26 cellular contexts compared by ENCODE assay signal in genomic region chr15:63453181-63453905, GRCh38.
"Had no signal": no experiment of that assay in that cellular context is flagged by ENCODE, and none has a peak within 500 bp of the region (broad histone marks: within the 10 kb centered on the region; RNA-seq: fewer than 3 reads in every experiment).

No MANE protein-coding gene starts in this region.

- H3K36me3 ChIP-seq: breast epithelium, pancreas, prostate gland, transverse colon had no signal

- H3K4me3 ChIP-seq: breast epithelium, pancreas, prostate gland, testis, transverse colon had no signal

- FAIRE-seq: frontal cortex, kidney, pancreas had no signal

- H3K4me1 ChIP-seq: breast epithelium, pancreas, prostate gland, testis had no signal

- H3K27me3 ChIP-seq: breast epithelium, pancreas, testis, transverse colon had no signal

- H3K27ac ChIP-seq: breast epithelium, pancreas, prostate gland, testis, transverse colon had no signal

- H3K9me3 ChIP-seq: breast epithelium, pancreas, prostate gland, testis, transverse colon had no signal

- DNase-seq: activated CD4-positive, alpha-beta memory T cell treated with anti-CD3 and anti-CD28 coated beads, Interleukin-2, amount 10 ng/mL, durations not matched to agents 7 days and 5 days; activated CD4-positive, alpha-beta T cell treated with anti-CD3 and anti-CD28 coated beads for 1 hour; activated CD4-positive, alpha-beta T cell treated with anti-CD3 and anti-CD28 coated beads, Interleukin-2, amount 10 ng/mL, durations not matched to agents 7 days and 5 days; activated CD8-positive, alpha-beta memory T cell treated with anti-CD3 and anti-CD28 coated beads, Interleukin-2, amount 50 U/mL, for 48 hours; activated naive CD8-positive, alpha-beta T cell treated with anti-CD3 and anti-CD28 coated beads, Interleukin-2, amount 50 U/mL, for 24 hours; activated T-cell treated with anti-CD3 and anti-CD28 coated beads, Interleukin-2, amount 50 U/mL, for 48 hours; amygdala; central memory CD4-positive, alpha-beta T cell; effector CD4-positive, alpha-beta T cell; glutamatergic neuron; hippocampal formation; kidney; left colon; natural killer cell; pancreas; retina; stimulated activated CD4-positive, alpha-beta T cell treated with anti-CD3 and anti-CD28 coated beads, Interleukin-15, amount 100 ng/mL, for 24 hours; stimulated activated CD4-positive, alpha-beta T cell treated with anti-CD3 and anti-CD28 coated beads, Interleukin-2, amount 100 ng/mL, for 24 hours; stimulated activated naive CD4-positive, alpha-beta T cell; SW 1271; T-helper 9 cell; testis; transverse colon had no signal

- ATAC-seq: activated naive CD8-positive, alpha-beta T cell treated with anti-CD3 and anti-CD28 coated beads, Interleukin-2, amount 50 U/mL, for 24 hours; left colon; natural killer cell; pancreas had no signal
